ENCODE assay signal across 13 cellular contexts in the genomic region with DNA sequence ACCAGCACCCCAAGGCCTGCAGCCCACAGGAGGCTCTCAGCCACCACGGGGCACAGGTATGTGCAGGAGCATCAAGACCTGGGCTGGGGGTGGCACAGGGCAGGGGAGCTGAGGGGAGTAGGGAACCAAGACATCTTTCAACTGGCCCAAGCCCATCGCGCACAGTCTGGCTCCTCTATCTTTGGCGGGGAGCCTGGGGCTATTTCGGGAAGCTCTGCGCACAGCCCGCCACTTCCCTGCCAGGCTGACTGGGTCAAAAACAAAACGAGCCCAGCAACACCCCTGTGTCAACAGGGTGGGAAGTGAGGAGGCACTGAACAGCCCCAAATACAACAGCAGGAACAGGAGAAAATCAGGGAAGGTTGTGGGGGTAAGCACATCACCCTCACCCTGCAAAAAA.
DNase-seq lines count a peak whose midpoint lies in the region; ATAC-seq and TF ChIP-seq lines count a peak whose summit lies in the region.
"Had no signal": no experiment of that assay in that cellular context is flagged by ENCODE, and none has a peak within 500 bp of the region (broad histone marks: within the 10 kb centered on the region; RNA-seq: fewer than 3 reads in every experiment).

No MANE protein-coding gene starts in this region.

- H3K9me3 Mint-ChIP-seq in GM23338 = no peaks in the 10 kb centered on the region
- H3K9me3 Mint-ChIP-seq: neural crest cell; stimulated activated naive B cell treated with anti-CD40 and anti-IgM and Interleukin-4, amounts not matched to agents 10 μg/mL and 1 μg/mL and 100 μg/mL, for 72 hours had no signal

- H3K27ac Mint-ChIP-seq in GM23338 = no peak overlapping the region
- H3K27ac Mint-ChIP-seq: stimulated activated naive B cell treated with anti-CD40 and anti-IgM and Interleukin-4, amounts not matched to agents 10 μg/mL and 1 μg/mL and 100 μg/mL, for 72 hours had no signal

- no peaks in the 10 kb centered on the region for H4K20me1 ChIP-seq in mammary epithelial cell (ENCODE audit: insufficient read depth, low read length)
- H4K20me1 ChIP-seq in GM23338 (replicated peaks; ENCODE audit: insufficient read depth) = no peaks in the 10 kb centered on the region

- H3K4ac ChIP-seq in trophoblast cell (ENCODE audit: low read depth, low read length) = no peak overlapping the region

- H3K4me3 ChIP-seq in breast epithelium (no peak overlapping the region), mammary epithelial cell (replicated peaks in 1 of 3; ENCODE audit: insufficient read depth in 1 of 3, low read depth in 2 of 3, low read length in 3 of 3) (no peak overlapping the region), heart left ventricle (no peak overlapping the region), trophoblast cell (ENCODE audit: low read depth, low read length) (no peak overlapping the region), GM23338 (no peak overlapping the region)
- H3K4me3 ChIP-seq: HAP-1 had no signal

- TF ChIP-seq POLR2A in breast epithelium (IDR thresholded peaks at IDR 0.05) (no peak), heart left ventricle (IDR thresholded peaks at IDR 0.05) (peak in 1 of 2 donors; percentile 12)

- BruUV-seq in mammary epithelial cell (replicated peaks; lab: Mats Ljungman, UMichigan) = no TSS peak

- H2BK5ac ChIP-seq in trophoblast cell (ENCODE audit: low read depth, low read length, poor library complexity) = no peak overlapping the region

- CTCF ChIA-PET in mammary epithelial cell (lab: Charles Lee; ENCODE audit: low non-redundant PET) = no interaction called here

- ATAC-seq in heart left ventricle (peak; percentile 71 to 81 (median 75)), GM23338 (no peak), GM21529 (IDR thresholded peaks at IDR 0.05; ENCODE audit: unreplicated experiment) (no peak)

- H3K9me2 ChIP-seq in GM23338 (ENCODE audit: insufficient read depth) = 0 out of 2 replicates have a peak, but pooled peaks cover 2% of the 10 kb centered on the region

- H2BK12ac ChIP-seq in trophoblast cell (ENCODE audit: low read length) = no peak overlapping the region

- no peak overlapping the region for H2BK120ac ChIP-seq in trophoblast cell (ENCODE audit: insufficient read depth, low read length, poor library complexity)

- H3K36me3 ChIP-seq in breast epithelium (no peaks in the 10 kb centered on the region), mammary epithelial cell (ENCODE audit: insufficient read depth, low read length) (no peaks in the 10 kb centered on the region), heart left ventricle (no peaks in the 10 kb centered on the region), trophoblast cell (ENCODE audit: control insufficient read depth in 1 of 2, insufficient read depth in 2 of 2, low read length in 2 of 2) (no peaks in the 10 kb centered on the region), GM23338 (ENCODE audit: insufficient read depth) (no peaks in the 10 kb centered on the region)
- H3K36me3 ChIP-seq: HAP-1 had no signal

- no peak for TF ChIP-seq CTCF in breast epithelium (IDR thresholded peaks at IDR 0.05)
- TF ChIP-seq CTCF in mammary epithelial cell (conservative IDR thresholded peaks at IDR 0.05 in 1 of 2, IDR thresholded peaks at IDR 0.05 in 1 of 2; ENCODE audit: extremely low read depth in 1 of 2, insufficient read depth in 1 of 2, low read depth in 1 of 2, low read length in 2 of 2) = no peak
- TF ChIP-seq CTCF in heart left ventricle (IDR thresholded peaks at IDR 0.05) = no peak
- TF ChIP-seq CTCF in GM23338 (conservative IDR thresholded peaks at IDR 0.05; ENCODE audit: low read depth in 2 of 2) = no peak

- H3K9ac ChIP-seq in mammary epithelial cell (ENCODE audit: insufficient read depth, low read length) = no peak overlapping the region
- H3K9ac ChIP-seq in trophoblast cell (ENCODE audit: low read length) = no peak overlapping the region

- H3K23ac ChIP-seq in trophoblast cell (ENCODE audit: low read length) = no peak overlapping the region

- in situ Hi-C loops in mammary epithelial cell (cut with MboI; ENCODE audit: low sequenced_read_pairs in 2 of 2) = no loop called here

- no peak for DNase-seq in breast epithelium (ENCODE audit: low spot score in 2 of 2)
- DNase-seq in mammary epithelial cell = no peak
- peak; percentile 82 to 90 (median 86) for DNase-seq in heart left ventricle
- DNase-seq in trophoblast cell = no peak
- DNase-seq in GM23338 (ENCODE audit: low spot score) = no peak
- DNase-seq in activated CD8-positive, alpha-beta memory T cell treated with anti-CD3 and anti-CD28 coated beads for 24 hours = no peak
- DNase-seq in stimulated activated CD4-positive, alpha-beta T cell treated with anti-CD3 and anti-CD28 coated beads, Interleukin-2, amount 100 ng/mL, for 48 hours = no peak
- DNase-seq: IMR-90; NCI-H1436; stimulated activated naive B cell treated with anti-CD40 and anti-IgM and Interleukin-4, amounts not matched to agents 10 μg/mL and 1 μg/mL and 100 μg/mL, for 72 hours had no signal

- H3K4me1 Mint-ChIP-seq in GM23338 = no peaks in the 10 kb centered on the region

- H3F3A ChIP-seq in GM23338 (replicated peaks; ENCODE audit: low read depth) = no peaks in the 10 kb centered on the region

- H3K14ac ChIP-seq in trophoblast cell (ENCODE audit: low read length) = no peak overlapping the region

- H3K79me2 ChIP-seq in mammary epithelial cell (ENCODE audit: insufficient read depth, low read length) = peaks cover 26% of the 10 kb centered on the region
- no peaks in the 10 kb centered on the region for H3K79me2 ChIP-seq in trophoblast cell (ENCODE audit: control insufficient read depth, insufficient read depth, low read length, poor library complexity)
- H3K79me2 ChIP-seq in GM23338 (replicated peaks; ENCODE audit: insufficient read depth) = no peaks in the 10 kb centered on the region

- H3K18ac ChIP-seq in trophoblast cell (ENCODE audit: low read length) = no peak overlapping the region

- H4K91ac ChIP-seq in trophoblast cell (ENCODE audit: low read depth, low read length) = no peak overlapping the region

- H3K36me3 Mint-ChIP-seq in GM23338 (ENCODE audit: low read depth) = no peaks in the 10 kb centered on the region
- H3K36me3 Mint-ChIP-seq: stimulated activated naive B cell treated with anti-CD40 and anti-IgM and Interleukin-4, amounts not matched to agents 10 μg/mL and 1 μg/mL and 100 μg/mL, for 72 hours had no signal

- no peaks in the 10 kb centered on the region for H3K79me1 ChIP-seq in trophoblast cell (ENCODE audit: low read length)

- dilution Hi-C loops in mammary epithelial cell (cut with HindIII; ENCODE audit: low sequenced_read_pairs) = loop anchor here (10.0 kb wide), 1 partner anchor 70 kb away; no protein-coding TSS in a partner anchor

- H3K27me3 Mint-ChIP-seq in GM23338 (ENCODE audit: insufficient read depth, low read depth, poor library complexity) = peaks cover 6% of the 10 kb centered on the region
- H3K27me3 Mint-ChIP-seq: stimulated activated naive B cell treated with anti-CD40 and anti-IgM and Interleukin-4, amounts not matched to agents 10 μg/mL and 1 μg/mL and 100 μg/mL, for 72 hours had no signal

- no peak overlapping the region for H4K8ac ChIP-seq in trophoblast cell (ENCODE audit: low read depth, low read length)

- H4K12ac ChIP-seq in trophoblast cell (ENCODE audit: low read depth, low read length) = no peak overlapping the region

- H3K9me3 ChIP-seq in breast epithelium (no peaks in the 10 kb centered on the region), mammary epithelial cell (replicated peaks; ENCODE audit: insufficient read depth, low read length) (no peaks in the 10 kb centered on the region), heart left ventricle (no peaks in the 10 kb centered on the region), trophoblast cell (ENCODE audit: insufficient read depth, low read depth, low read length) (no peaks in the 10 kb centered on the region)
- H3K9me3 ChIP-seq: HAP-1 had no signal

- no peak overlapping the region for H3K4me2 ChIP-seq in mammary epithelial cell (ENCODE audit: insufficient read depth, low read depth, low read length)
- H3K4me2 ChIP-seq in trophoblast cell (ENCODE audit: low read length) = no peak overlapping the region
- no peak overlapping the region for H3K4me2 ChIP-seq in GM23338

- peaks cover 0 to 25% of the 10 kb centered on the region in 2 donors for H3K4me1 ChIP-seq in breast epithelium
- peaks cover 17% of the 10 kb centered on the region for H3K4me1 ChIP-seq in mammary epithelial cell (ENCODE audit: insufficient read depth, low read length)
- peaks cover 38 to 92% (median 80%) of the 10 kb centered on the region in 12 donors for H3K4me1 ChIP-seq in heart left ventricle
- peaks cover 4 to 6% of the 10 kb centered on the region in 2 experiments for H3K4me1 ChIP-seq in trophoblast cell (ENCODE audit: control insufficient read depth in 1 of 2, insufficient read depth in 2 of 2, low read length in 2 of 2)
- no peaks in the 10 kb centered on the region for H3K4me1 ChIP-seq in GM23338 (ENCODE audit: insufficient read depth)
- H3K4me1 ChIP-seq: HAP-1 had no signal

- no peak overlapping the region for H2AK5ac ChIP-seq in trophoblast cell (ENCODE audit: low read length)

- H3K27me3 ChIP-seq in breast epithelium (no peaks in the 10 kb centered on the region), mammary epithelial cell (ENCODE audit: insufficient read depth, low read length) (no peaks in the 10 kb centered on the region), heart left ventricle (no peaks in the 10 kb centered on the region), trophoblast cell (ENCODE audit: insufficient read depth, low read length) (no peaks in the 10 kb centered on the region), GM23338 (ENCODE audit: insufficient read depth) (no peaks in the 10 kb centered on the region)

- no peak overlapping the region for H3K4me3 Mint-ChIP-seq in GM23338
- H3K4me3 Mint-ChIP-seq: neural crest cell had no signal

- WGBS in mammary epithelial cell (ENCODE audit: low coverage, missing lambda C conversion rate) = 93% methylated on average over 8 of the region's 8 CpGs
- WGBS in heart left ventricle, 4 donors = 12 to 23% (median 22%) methylated on average over 7 to 8 of the region's 8 CpGs
- no CpG with 5 or more reads among the region's 8 CpGs for WGBS in trophoblast cell (ENCODE audit: extremely low coverage, insufficient coverage, insufficient read length)

- intact Hi-C loops in breast epithelium (cut with DNase I; ENCODE audit: low total_unique reads) = no loop called here
- intact Hi-C loops in mammary epithelial cell (cut with micrococcal nuclease) = no loop called here
- intact Hi-C loops in heart left ventricle (cut with DNase I) = loop anchor here in 2 of 10 donors (5.0 kb wide), 1 partner anchor 33 kb away; no protein-coding TSS in a partner anchor

- H3K27ac ChIP-seq in breast epithelium (peak overlapping the region; percentile 68 to 82), mammary epithelial cell (ENCODE audit: insufficient read depth, low read depth, low read length) (no peak overlapping the region), heart left ventricle (peak overlapping the region; percentile 81 to 98 (median 90)), trophoblast cell (ENCODE audit: low read depth, low read length) (no peak overlapping the region), GM23338 (ENCODE audit: low read depth) (no peak overlapping the region)

- H2AFZ ChIP-seq in mammary epithelial cell (ENCODE audit: low read depth, low read length) = no peak overlapping the region
- peak overlapping the region; percentile 2 for H2AFZ ChIP-seq in trophoblast cell (ENCODE audit: insufficient read depth, low read length, poor library complexity)
- no peak overlapping the region for H2AFZ ChIP-seq in GM23338

TF ChIP-seq in GM23338, 12 proteins besides CTCF, POLR2A, EP300 and RAD21 (continues in another document):
- TF ChIP-seq ZNF331 (CRISPR knock-in tag; IDR thresholded peaks at IDR 0.05; ENCODE audit: low read depth) = no peak

Comparison
In these comparisons a context has a peak if more than half of its experiments do, and no peak if none do; other contexts are left out.
1. H3K27ac ChIP-seq: peak in breast epithelium (2 of 2) and heart left ventricle (12 of 12); none in mammary epithelial cell (single experiment), trophoblast cell (single experiment) and GM23338 (single experiment).
2. DNase-seq: peak in heart left ventricle (5 of 5); none in breast epithelium (0 of 2), mammary epithelial cell (single experiment), trophoblast cell (0 of 2), GM23338 (single experiment), activated CD8-positive, alpha-beta memory T cell treated with anti-CD3 and anti-CD28 coated beads for 24 hours (single experiment) and stimulated activated CD4-positive, alpha-beta T cell treated with anti-CD3 and anti-CD28 coated beads, Interleukin-2, amount 100 ng/mL, for 48 hours (0 of 2).
3. ATAC-seq: peak in heart left ventricle (4 of 4); none in GM23338 (single experiment) and GM21529 (single experiment).